Comparison of ENCODE assay signal across 8 cellular contexts in the genomic region with DNA sequence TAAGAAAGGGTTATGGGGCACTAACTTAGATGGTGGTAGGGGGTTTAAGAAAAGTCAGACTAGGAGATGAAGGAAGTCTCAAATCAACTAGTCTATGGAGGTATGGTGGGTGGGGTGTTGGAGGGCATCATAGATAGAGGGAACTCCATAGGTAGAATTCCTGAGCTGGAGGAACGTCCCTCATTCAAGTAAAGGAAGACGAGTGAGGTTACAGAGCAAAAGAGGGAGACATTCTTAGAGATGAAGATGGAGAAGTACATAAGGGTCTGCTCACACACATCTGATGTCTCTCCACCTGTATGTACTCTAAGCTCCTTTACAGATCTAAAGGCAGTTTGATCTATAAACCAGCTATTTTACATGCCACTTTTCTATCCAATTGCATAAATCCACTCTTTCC. TPM values are rescaled to one million over a fixed set of nuclear protein-coding genes. Genes with fewer than 3 reads are reported as not detected.
DNase-seq lines count a peak whose midpoint lies in the region; ATAC-seq and TF ChIP-seq lines count a peak whose summit lies in the region.
"Had no signal": no experiment of that assay in that cellular context is flagged by ENCODE, and none has a peak within 500 bp of the region (broad histone marks: within the 10 kb centered on the region; RNA-seq: fewer than 3 reads in every experiment).

No MANE protein-coding gene starts in this region.

- H3K4me2 ChIP-seq in H9 (ENCODE audit: insufficient read depth, insufficient read length, low read length): peak overlapping the region; percentile 58

- no peak overlapping the region for H2BK5ac ChIP-seq in H9 (ENCODE audit: insufficient read length, low read length)

- no peak overlapping the region for H3K14ac ChIP-seq in H9 (ENCODE audit: insufficient read depth, low read length)

- no peaks in the 10 kb centered on the region for H3K27me3 ChIP-seq in H9 (ENCODE audit: insufficient read depth, low read length)

- peaks cover 25 to 32% of the 10 kb centered on the region in 2 experiments for H3K4me1 Mint-ChIP-seq in H9
- peaks cover 49 to 73% (median 69%) of the 10 kb centered on the region in 3 donors for H3K4me1 Mint-ChIP-seq in T-cell

- ATAC-seq in T-cell (replicated peaks in 1 of 4): no peak
- ATAC-seq in GM21825 (IDR thresholded peaks at IDR 0.05; ENCODE audit: unreplicated experiment): no peak

- no peak overlapping the region for H4K5ac ChIP-seq in H9 (ENCODE audit: insufficient read length, low read depth, low read length)

- H3K79me2 ChIP-seq in H9 (ENCODE audit: insufficient read depth, low read length): peaks cover 5% of the 10 kb centered on the region; the same call in 1 of the 2 replicates

- no peaks in the 10 kb centered on the region for H3K79me1 ChIP-seq in H9 (ENCODE audit: insufficient read depth, low read depth, low read length, poor library complexity, severe bottlenecking)

- H3K9me3 Mint-ChIP-seq in H9 (peaks cover 11 to 20% of the 10 kb centered on the region in 2 experiments), T-cell (no peaks in the 10 kb centered on the region)

- H3K9me3 ChIP-seq in H9 (ENCODE audit: control insufficient read depth, low read depth, low read length): peaks cover 5% of the 10 kb centered on the region

- in situ Hi-C loops in KBM-7 (cut with MboI; ENCODE audit: low pct_unique_long_range_greater_than_20kb, low sequenced_read_pairs): no loop called here

- H3K4me3 ChIP-seq in fibroblast of villous mesenchyme (ENCODE audit: low read depth, low read length) (peak overlapping the region; percentile 89), skin epidermis (peak overlapping the region; percentile 51 to 87 (median 82))

- H4K8ac ChIP-seq in H9 (replicated peaks; ENCODE audit: insufficient read length, low read depth, low read length): no peak overlapping the region

- H3K4ac ChIP-seq in H9 (ENCODE audit: low read depth, low read length): no peak overlapping the region

- no peak overlapping the region for H2BK20ac ChIP-seq in H9 (ENCODE audit: low read depth, low read length, poor library complexity, severe bottlenecking)

- no peaks in the 10 kb centered on the region for H4K20me1 ChIP-seq in H9 (ENCODE audit: control insufficient read depth, insufficient read depth, insufficient read length)

- no peak overlapping the region for H2BK120ac ChIP-seq in H9 (ENCODE audit: low read depth, low read length, poor library complexity, severe bottlenecking)

- H3K56ac ChIP-seq in H9 (ENCODE audit: insufficient read length, low read depth, low read length): no peak overlapping the region

- H3T11ph ChIP-seq in H9 (ENCODE audit: low read length): no peak overlapping the region

- peaks cover 13% of the 10 kb centered on the region for H3K23me2 ChIP-seq in H9 (ENCODE audit: insufficient read length, low read depth, low read length, poor library complexity, severe bottlenecking)

- no peak overlapping the region for H2AFZ ChIP-seq in H9 (ENCODE audit: low read length)

- DNase-seq in H9 (no peak), T-cell (no peak), fibroblast of villous mesenchyme (ENCODE audit: low read depth) (no peak), KBM-7 (no peak), hippocampal formation (lab: John Stamatoyannopoulos, UW) (no peak)
- DNase-seq: activated CD4-positive, alpha-beta T cell treated with anti-CD3 and anti-CD28 coated beads, Interleukin-2, amount 50 U/mL, for 48 hours had no signal

- TF ChIP-seq CTCF in H9 (conservative IDR thresholded peaks at IDR 0.05) (no peak), fibroblast of villous mesenchyme (IDR thresholded peaks at IDR 0.05; ENCODE audit: insufficient read depth, low read depth, low read length) (no peak)

- H2BK15ac ChIP-seq in H9 (ENCODE audit: low read depth, low read length): no peak overlapping the region

- H3K4me3 Mint-ChIP-seq in H9: peak overlapping the region; percentile 87 to 90
- H3K4me3 Mint-ChIP-seq in T-cell: peak overlapping the region; percentile 91 to 96 (median 92)

- WGBS in H9 (ENCODE audit: extremely low coverage, insufficient read length, low lambda C conversion rate): no CpG with 5 or more reads among the region's 2 CpGs

- H2AK5ac ChIP-seq in H9 (ENCODE audit: insufficient read length, low read length): no peak overlapping the region

- H3K27ac Mint-ChIP-seq in H9 (no peak overlapping the region), T-cell (no peak overlapping the region)

- POLR2A ChIA-PET in T-cell (lab: Charles Lee): no interaction called here

- H3K36me3 Mint-ChIP-seq in H9 (ENCODE audit: insufficient read depth in 1 of 3, low read depth in 3 of 3) (peaks cover 29 to 34% (median 29%) of the 10 kb centered on the region in 3 experiments), T-cell (peaks cover 4% of the 10 kb centered on the region)

- no peak overlapping the region for H4K91ac ChIP-seq in H9 (ENCODE audit: insufficient read length, low read depth, low read length)

- H3K4me1 ChIP-seq in H9 (ENCODE audit: insufficient read depth, low read length): 0 out of 2 replicates have a peak, but pooled peaks cover 3% of the 10 kb centered on the region

- no peaks in the 10 kb centered on the region; the same call in 1 of the 2 replicates for H3K27me3 Mint-ChIP-seq in H9 (ENCODE audit: low read depth)
- no peaks in the 10 kb centered on the region for H3K27me3 Mint-ChIP-seq in T-cell

- no peak overlapping the region for H3K9ac ChIP-seq in H9 (ENCODE audit: extremely low read depth, insufficient read length, low read length)

- H3K27ac ChIP-seq in H9 (ENCODE audit: insufficient read length, low read depth, low read length) (no peak overlapping the region), skin epidermis (peak overlapping the region; percentile 24 to 99 (median 96))

- H2BK12ac ChIP-seq in H9 (ENCODE audit: insufficient read length, low read depth, low read length): no peak overlapping the region

- H3K23ac ChIP-seq in H9 (ENCODE audit: insufficient read length, low read depth, low read length): no peak overlapping the region

- CTCF ChIA-PET in T-cell (lab: Charles Lee): no interaction called here

- no peak overlapping the region for H3K18ac ChIP-seq in H9 (ENCODE audit: insufficient read length, low read depth, low read length)

RNA-seq across cellular contexts. Expression of gene PLSCR1, which starts 1.4 kb away (rescaled TPM):
- total RNA-seq in H9 (2021) (48.9 and 54.8 TPM in 2 replicates), T-cell (10 to 100 TPM; 13.5 to 23.0 (median 16.4) TPM), fibroblast of villous mesenchyme (32.2 and 34.5 TPM in 2 replicates)
